In the genomic region with DNA sequence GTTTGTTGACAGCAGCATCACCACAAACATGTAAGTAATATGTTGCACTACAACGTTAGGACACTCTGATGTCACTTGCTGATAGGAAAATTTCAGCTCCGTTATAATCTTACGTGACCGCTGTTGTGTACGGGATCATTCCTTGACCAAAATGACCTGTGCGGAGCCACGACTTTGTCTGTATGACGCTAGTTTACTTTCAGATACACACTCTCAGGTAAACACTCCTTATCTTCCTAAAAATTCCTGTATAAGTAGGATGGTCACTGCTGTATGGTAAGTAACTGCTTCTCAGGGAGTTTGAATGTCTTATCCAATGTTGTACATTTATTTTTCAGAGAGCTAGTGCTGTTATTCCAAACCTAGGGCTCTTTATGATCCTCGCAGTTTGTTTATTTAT, we compare ENCODE assay signal across 28 cellular contexts.
"Had no signal": no experiment of that assay in that cellular context is flagged by ENCODE, and none has a peak within 500 bp of the region (broad histone marks: within the 10 kb centered on the region; RNA-seq: fewer than 3 reads in every experiment).

No MANE protein-coding gene starts in this region.

- H3K4me1 ChIP-seq: gastrocnemius medialis, right lobe of liver, uterus had no signal

- H3K36me3 ChIP-seq: gastrocnemius medialis, neutrophil, ovary, right lobe of liver, thoracic aorta, uterus had no signal

- DNase-seq: activated CD4-positive, alpha-beta T cell treated with anti-CD3 and anti-CD28 coated beads, Interleukin-2, amount 10 ng/mL, durations not matched to agents 24 days and 14 days; activated CD4-positive, CD25-positive, alpha-beta regulatory T cell treated with anti-CD3 and anti-CD28 coated beads, Interleukin-2, amount 50 U/mL, for 72 hours; activated CD8-positive, alpha-beta T cell treated with anti-CD3 and anti-CD28 coated beads for 36 hours; activated naive CD4-positive, alpha-beta T cell; activated T-cell treated with anti-CD3 and anti-CD28 coated beads, Interleukin-2, amount 50 U/mL, for 48 hours; cortex of kidney; effector memory CD8-positive, alpha-beta T cell; erythroblast; gastrocnemius medialis; islet precursor cell; left cardiac atrium; left ventricle myocardium superior; mucosa of descending colon; ovary; right lobe of liver; stimulated activated CD4-positive, alpha-beta T cell treated with anti-CD3 and anti-CD28 coated beads, Interleukin-12 subunit alpha, Interleukin-12 subunit beta, amount 100 ng/mL, for 4 hours; stimulated activated CD4-positive, alpha-beta T cell treated with anti-CD3 and anti-CD28 coated beads, Interleukin-4, amount 100 ng/mL, for 1 hour; stimulated activated naive CD8-positive, alpha-beta T cell treated with anti-CD3 and anti-CD28 coated beads, Interleukin-15, Interleukin-2, amounts not matched to agents 100 U/mL and 50 U/mL, for 24 hours; uterus had no signal

- H2AFZ ChIP-seq: hepatocyte had no signal

- ATAC-seq: activated CD8-positive, alpha-beta T cell treated with anti-CD3 and anti-CD28 coated beads for 36 hours; activated naive CD4-positive, alpha-beta T cell treated with anti-CD3 and anti-CD28 coated beads, Interleukin-2, amount 50 U/mL, for 72 hours; effector memory CD8-positive, alpha-beta T cell; gastrocnemius medialis; left cardiac atrium; left ventricle myocardium superior; mucosa of descending colon; natural killer cell treated with Interleukin-12 subunit alpha and Interleukin-12 subunit beta and Interleukin-15 and Interleukin-18, amount 100 ng/mL, for 72 hours; right lobe of liver; stimulated activated naive CD8-positive, alpha-beta T cell treated with anti-CD3 and anti-CD28 coated beads, Interleukin-15, Interleukin-2, amounts not matched to agents 100 U/mL and 50 U/mL, for 24 hours had no signal

- H3K79me2 ChIP-seq: hepatocyte had no signal

- H3K27me3 Mint-ChIP-seq: activated CD4-positive, alpha-beta T cell treated with anti-CD3 and anti-CD28 coated beads, Interleukin-2, amount 10 ng/mL, durations not matched to agents 24 days and 14 days; activated CD8-positive, alpha-beta T cell treated with anti-CD3 and anti-CD28 coated beads for 36 hours; effector memory CD8-positive, alpha-beta T cell; natural killer cell treated with Interleukin-12 subunit alpha and Interleukin-12 subunit beta and Interleukin-15 and Interleukin-18, amount 100 ng/mL, for 72 hours; progenitor cell of endocrine pancreas had no signal

- H3K4me3 ChIP-seq: gastrocnemius medialis, hepatocyte, mucosa of descending colon, ovary, right lobe of liver, skin epidermis, thoracic aorta, uterus had no signal

- H3K36me3 Mint-ChIP-seq: activated naive CD4-positive, alpha-beta T cell treated with anti-CD3 and anti-CD28 coated beads, Interleukin-2, amount 50 U/mL, for 72 hours; natural killer cell treated with Interleukin-12 subunit alpha and Interleukin-12 subunit beta and Interleukin-15 and Interleukin-18, amount 100 ng/mL, for 72 hours; type B pancreatic cell had no signal

- H3K27me3 ChIP-seq: gastrocnemius medialis, hepatocyte, neutrophil, ovary, right lobe of liver, uterus had no signal

- H3K27ac ChIP-seq: gastrocnemius medialis, neutrophil, ovary, right lobe of liver, skin epidermis, thoracic aorta, uterus had no signal

- H3K4me1 Mint-ChIP-seq: activated CD4-positive, alpha-beta T cell treated with anti-CD3 and anti-CD28 coated beads, Interleukin-2, amount 10 ng/mL, durations not matched to agents 24 days and 14 days had no signal

- H3K4me3 Mint-ChIP-seq: activated CD4-positive, alpha-beta T cell treated with anti-CD3 and anti-CD28 coated beads, Interleukin-2, amount 10 ng/mL, durations not matched to agents 24 days and 14 days; activated CD8-positive, alpha-beta T cell treated with anti-CD3 and anti-CD28 coated beads for 36 hours; effector memory CD8-positive, alpha-beta T cell; natural killer cell treated with Interleukin-12 subunit alpha and Interleukin-12 subunit beta and Interleukin-15 and Interleukin-18, amount 100 ng/mL, for 72 hours; type B pancreatic cell had no signal

- H3K27ac Mint-ChIP-seq: activated CD4-positive, alpha-beta T cell treated with anti-CD3 and anti-CD28 coated beads, Interleukin-2, amount 10 ng/mL, durations not matched to agents 24 days and 14 days; activated CD8-positive, alpha-beta T cell treated with anti-CD3 and anti-CD28 coated beads for 36 hours; activated naive CD4-positive, alpha-beta T cell treated with anti-CD3 and anti-CD28 coated beads, Interleukin-2, amount 50 U/mL, for 72 hours; activated T-helper 2 cell treated with anti-CD3 and anti-CD28 coated beads, Interferon-gamma antibody, Interleukin-2, Interleukin-4, amounts not matched to agents 10 μg/mL and 5 μg/mL and 100 μg/mL, durations not matched to agents 14 hours and 24 hours and 36 hours; effector memory CD8-positive, alpha-beta T cell; natural killer cell treated with Interleukin-12 subunit alpha and Interleukin-12 subunit beta and Interleukin-15 and Interleukin-18, amount 100 ng/mL, for 72 hours; progenitor cell of endocrine pancreas had no signal

- H3K9me3 ChIP-seq: gastrocnemius medialis, mucosa of descending colon, neutrophil, ovary, right lobe of liver, thoracic aorta, uterus had no signal

- H3K9me3 Mint-ChIP-seq: activated CD4-positive, alpha-beta T cell treated with anti-CD3 and anti-CD28 coated beads, Interleukin-2, amount 10 ng/mL, durations not matched to agents 24 days and 14 days; activated CD8-positive, alpha-beta T cell treated with anti-CD3 and anti-CD28 coated beads for 36 hours; activated naive CD4-positive, alpha-beta T cell treated with anti-CD3 and anti-CD28 coated beads, Interleukin-2, amount 50 U/mL, for 72 hours; activated T-helper 2 cell treated with anti-CD3 and anti-CD28 coated beads, Interferon-gamma antibody, Interleukin-2, Interleukin-4, amounts not matched to agents 10 μg/mL and 5 μg/mL and 100 μg/mL, durations not matched to agents 14 hours and 24 hours and 36 hours; natural killer cell treated with Interleukin-12 subunit alpha and Interleukin-12 subunit beta and Interleukin-15 and Interleukin-18, amount 100 ng/mL, for 72 hours; type B pancreatic cell had no signal
